23 cellular contexts compared by ENCODE assay signal in genomic region chr2:83826601-83827000, GRCh38.
"Had no signal": no experiment of that assay in that cellular context is flagged by ENCODE, and none has a peak within 500 bp of the region (broad histone marks: within the 10 kb centered on the region; RNA-seq: fewer than 3 reads in every experiment).

No MANE protein-coding gene starts in this region.

- DNase-seq: activated B cell treated with CpG ODN at 0.5 μM for 24 hours; activated CD4-positive, alpha-beta T cell treated with anti-CD3 and anti-CD28 coated beads for 1 hour; activated CD4-positive, alpha-beta T cell treated with anti-CD3 and anti-CD28 coated beads, Interleukin-2, amount 10 ng/mL, durations not matched to agents 24 days and 14 days; activated CD4-positive, alpha-beta T cell treated with anti-CD3 and anti-CD28 coated beads, Interleukin-2, amount 50 U/mL, for 48 hours; activated CD8-positive, alpha-beta memory T cell treated with anti-CD3 and anti-CD28 coated beads, Interleukin-2, amount 10 ng/mL, durations not matched to agents 7 days and 5 days; activated gamma-delta T cell; activated naive CD4-positive, alpha-beta T cell treated with anti-CD3 and anti-CD28 coated beads for 36 hours; activated T-cell treated with anti-CD3 and anti-CD28 coated beads, Interleukin-2, amount 50 U/mL, for 4 hours; amygdala; cerebellar nuclear complex; IMR-90; Kasumi-1; KBM-7; NCI-H1048; NCI-H187 treated with DMSO at 0.1 percent for 48 hours; NCI-H2081 treated with DMSO at 0.1 percent for 48 hours; NCI-H226; NCI-H510A treated with DMSO at 0.1 percent for 48 hours; NCI-H748 treated with DMSO at 0.1 percent for 48 hours; PC-3; SHP77 treated with DMSO at 0.1 percent for 48 hours; T-helper 17 cell; T-helper 9 cell had no signal
